ENCODE assay signal across 17 cellular contexts in the genomic region with DNA sequence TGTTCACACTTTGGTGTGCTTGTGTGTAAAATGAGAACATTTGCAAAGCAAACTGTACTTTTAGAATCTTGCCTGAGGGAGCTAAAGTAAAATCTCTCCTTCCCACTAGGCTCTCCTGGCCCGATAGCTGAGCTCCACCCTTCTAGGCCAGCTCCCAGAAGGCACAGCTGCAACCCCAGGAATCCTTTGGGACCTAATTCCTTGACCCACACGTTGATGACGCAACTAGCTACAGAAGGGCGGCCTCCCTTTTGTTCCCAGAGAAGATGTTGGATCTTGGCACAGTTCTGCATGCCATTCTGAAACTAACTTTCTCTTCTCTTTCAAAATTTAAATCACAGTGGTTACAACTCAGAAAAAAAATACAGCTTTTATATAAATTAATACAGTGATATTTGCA.
DNase-seq lines count a peak whose midpoint lies in the region; ATAC-seq, FAIRE-seq and TF ChIP-seq lines count a peak whose summit lies in the region.
"Had no signal": no experiment of that assay in that cellular context is flagged by ENCODE, and none has a peak within 500 bp of the region (broad histone marks: within the 10 kb centered on the region; RNA-seq: fewer than 3 reads in every experiment).

No MANE protein-coding gene starts in this region.

- no peak overlapping the region for H2BK5ac ChIP-seq in H1 (ENCODE audit: low read depth, low read length)

- DNase-seq in RWPE1 (ENCODE audit: low spot score), result peak; percentile 11
- no peak for DNase-seq in H1 (ENCODE audit: low read depth in 1 of 2, low spot score in 2 of 2)
- peak in 1 of 2 donors; percentile 30 for DNase-seq in left lung
- no peak for DNase-seq in upper lobe of right lung
- no peak for DNase-seq in OCI-LY7 (ENCODE audit: low spot score)
- no peak for DNase-seq in NCI-H1092 treated with DMSO at 0.1 percent for 48 hours (lab: John Stamatoyannopoulos, UW)
- no peak for DNase-seq in hippocampal formation (lab: John Stamatoyannopoulos, UW)
- DNase-seq: activated CD4-positive, alpha-beta T cell treated with anti-CD3 and anti-CD28 coated beads for 1 hour; Caco-2; erythroblast; NCI-H2107 had no signal

- H3K4me3 ChIP-seq in H1 (ENCODE audit: extremely low read depth in 1 of 4, insufficient read depth in 2 of 4, low read depth in 3 of 4, low read length in 4 of 4) (no peak overlapping the region), left lung (no peak overlapping the region), upper lobe of right lung (no peak overlapping the region), OCI-LY7 (ENCODE audit: low read depth, low read length, poor library complexity, severe bottlenecking) (no peak overlapping the region)
- H3K4me3 ChIP-seq: suprapubic skin had no signal

- H4K91ac ChIP-seq in H1 (replicated peaks; ENCODE audit: insufficient read length, low read length), result no peak overlapping the region

- WGBS in H1 (ENCODE audit: extremely low coverage in 1 of 2, insufficient coverage in 1 of 2, insufficient read length in 1 of 2, insufficient replicate concordance in 2 of 2, low coverage in 1 of 2, low lambda C conversion rate in 2 of 2, missing lambda C conversion rate in 1 of 2), 2 experiments, result 99% methylated on average over 4 of the region's 4 CpGs; no CpG with 5 or more reads in 1 of the 2 experiments

- no peak for TF ChIP-seq RAD21 in H1 (IDR thresholded peaks at IDR 0.05 in 1 of 2, conservative IDR thresholded peaks at IDR 0.05 in 1 of 2; ENCODE audit: low read depth in 2 of 2, low read length in 2 of 2)

- H3K9me2 ChIP-seq in OCI-LY7 (ENCODE audit: insufficient read depth, low read length), result no peaks in the 10 kb centered on the region

- no peaks in the 10 kb centered on the region for H3K9me3 ChIP-seq in H1 (ENCODE audit: insufficient read depth in 2 of 2, low read depth in 1 of 2, low read length in 1 of 2)
- H3K9me3 ChIP-seq in left lung, result no peaks in the 10 kb centered on the region
- H3K9me3 ChIP-seq in upper lobe of right lung, result no peaks in the 10 kb centered on the region
- H3K9me3 ChIP-seq in OCI-LY7 (ENCODE audit: low read length), result no peaks in the 10 kb centered on the region
- H3K9me3 ChIP-seq: suprapubic skin had no signal

- no peak overlapping the region for H4K8ac ChIP-seq in H1 (ENCODE audit: extremely low read depth, insufficient read depth, low read length)

- H4K5ac ChIP-seq in H1 (ENCODE audit: insufficient read length, low read depth, low read length), result no peak overlapping the region

- H2AFZ ChIP-seq in H1 (ENCODE audit: low read length) (no peak overlapping the region), OCI-LY7 (ENCODE audit: low read length) (no peak overlapping the region)
- H2AFZ ChIP-seq: parathyroid adenoma had no signal

- H3K27ac ChIP-seq in RWPE1, result peak overlapping the region; percentile 76
- no peak overlapping the region for H3K27ac ChIP-seq in H1 (ENCODE audit: low read depth, low read length)
- no peak overlapping the region for H3K27ac ChIP-seq in left lung
- H3K27ac ChIP-seq in upper lobe of right lung, result no peak overlapping the region
- H3K27ac ChIP-seq in OCI-LY7 (ENCODE audit: low read depth, low read length, poor library complexity, severe bottlenecking), result no peak overlapping the region
- H3K27ac ChIP-seq: parathyroid adenoma, suprapubic skin had no signal

- no peak overlapping the region for H3K4ac ChIP-seq in H1 (replicated peaks; ENCODE audit: insufficient read length, low read depth, low read length)

- TF ChIP-seq EP300 in H1 (IDR thresholded peaks at IDR 0.05; ENCODE audit: borderline replicate concordance in 1 of 2, low read depth in 2 of 2, low read length in 2 of 2), result no peak

- H3K23ac ChIP-seq in H1 (ENCODE audit: insufficient read length), result no peak overlapping the region

- H3K79me2 ChIP-seq in H1 (ENCODE audit: control insufficient read depth in 1 of 2, insufficient read depth in 2 of 2, low read length in 2 of 2) (no peaks in the 10 kb centered on the region), OCI-LY7 (ENCODE audit: insufficient read depth, low read depth, low read length) (no peaks in the 10 kb centered on the region)
- H3K79me2 ChIP-seq: parathyroid adenoma had no signal

- no peak for TF ChIP-seq CTCF in RWPE1 (conservative IDR thresholded peaks at IDR 0.05; ENCODE audit: low read depth)
- TF ChIP-seq CTCF in H1 (IDR thresholded peaks at IDR 0.05; ENCODE audit: control extremely low read depth in 1 of 3, insufficient read depth in 1 of 3, low read depth in 1 of 3, low read length in 3 of 3), result no peak
- TF ChIP-seq CTCF in left lung (IDR thresholded peaks at IDR 0.05), result no peak
- TF ChIP-seq CTCF in upper lobe of right lung (IDR thresholded peaks at IDR 0.05), result no peak
- TF ChIP-seq CTCF in OCI-LY7 (conservative IDR thresholded peaks at IDR 0.05; ENCODE audit: low read length), result no peak

- no peak overlapping the region for H2BK120ac ChIP-seq in H1 (replicated peaks; ENCODE audit: low read depth, low read length)

- no peaks in the 10 kb centered on the region for H3K27me3 ChIP-seq in H1 (replicated peaks in 1 of 4; ENCODE audit: control insufficient read depth in 3 of 4, extremely low read depth in 1 of 4, insufficient read depth in 3 of 4, low read length in 3 of 4)
- H3K27me3 ChIP-seq in left lung, result no peaks in the 10 kb centered on the region
- no peaks in the 10 kb centered on the region for H3K27me3 ChIP-seq in upper lobe of right lung
- H3K27me3 ChIP-seq: suprapubic skin had no signal

- CTCF ChIA-PET in RWPE1 (lab: Yijun Ruan, JAX) (interaction anchor here (0.8 kb wide), 1 partner anchor 110 kb away, joined by 3 read pairs; no protein-coding TSS in a partner anchor), H1 (lab: Charles Lee; ENCODE audit: partially characterized antibody) (interaction anchor here (1.5 kb wide), 2 partner anchors 8 to 109 kb away, joined by 4 read pairs; no protein-coding TSS in a partner anchor), OCI-LY7 (lab: Charles Lee; ENCODE audit: unreplicated experiment) (no interaction called here)

- H4K20me1 ChIP-seq in H1 (replicated peaks in 1 of 2; ENCODE audit: control insufficient read depth in 1 of 2, insufficient read depth in 2 of 2, low read length in 2 of 2), result no peaks in the 10 kb centered on the region
- no peaks in the 10 kb centered on the region for H4K20me1 ChIP-seq in OCI-LY7 (ENCODE audit: insufficient read depth, low read length)

- BruUV-seq in OCI-LY7 (replicated peaks; lab: Mats Ljungman, UMichigan), result no TSS peak

- FAIRE-seq in H1 (lab: Jason Lieb, UNC), result no peak
- FAIRE-seq: bronchial epithelial cell, GM19239 had no signal

- H3K4me2 ChIP-seq in H1 (ENCODE audit: insufficient read depth in 1 of 2, low read depth in 2 of 2, low read length in 2 of 2), result no peak overlapping the region
- no peak overlapping the region for H3K4me2 ChIP-seq in OCI-LY7 (ENCODE audit: low read length)

- intact Hi-C loops in left lung (cut with DNase I) (no loop called here), upper lobe of right lung (cut with DNase I) (no loop called here), OCI-LY7 (cut with micrococcal nuclease; ENCODE audit: unreplicated experiment) (no loop called here)

- peak; percentile 33 for ATAC-seq in left lung
- ATAC-seq in upper lobe of right lung, result peak; percentile 26
- no peak for ATAC-seq in HG03175 (IDR thresholded peaks at IDR 0.05; ENCODE audit: unreplicated experiment)
- ATAC-seq: left lobe of liver had no signal

- H3K23me2 ChIP-seq in H1 (ENCODE audit: low read depth, low read length), result no peaks in the 10 kb centered on the region

- no peak overlapping the region for H2BK20ac ChIP-seq in H1 (ENCODE audit: low read length)

- H3K9ac ChIP-seq in H1 (replicated peaks in 1 of 4; ENCODE audit: extremely low read depth in 1 of 4, low read depth in 3 of 4, low read length in 3 of 4), result no peak overlapping the region
- H3K9ac ChIP-seq: parathyroid adenoma had no signal

- H3K18ac ChIP-seq in H1 (ENCODE audit: extremely low read depth, low read length), result no peak overlapping the region

- H3K14ac ChIP-seq in H1 (ENCODE audit: insufficient read length), result no peak overlapping the region

- no peak for TF ChIP-seq POLR2A in H1 (IDR thresholded peaks at IDR 0.05; ENCODE audit: control extremely low read depth in 1 of 2, low read depth in 2 of 2, low read length in 2 of 2)

- no peak overlapping the region for H3K56ac ChIP-seq in H1 (replicated peaks; ENCODE audit: insufficient read length, low read depth, low read length)

- H2AK5ac ChIP-seq in H1 (ENCODE audit: low read depth, low read length), result no peak overlapping the region

- no peaks in the 10 kb centered on the region for H3K36me3 ChIP-seq in H1 (ENCODE audit: control insufficient read depth in 2 of 4, insufficient read depth in 4 of 4, low read length in 3 of 4)
- no peaks in the 10 kb centered on the region for H3K36me3 ChIP-seq in left lung
- no peaks in the 10 kb centered on the region for H3K36me3 ChIP-seq in upper lobe of right lung
- H3K36me3 ChIP-seq in OCI-LY7 (ENCODE audit: insufficient read depth, low read length), result no peaks in the 10 kb centered on the region
- H3K36me3 ChIP-seq: suprapubic skin had no signal

- H3K4me1 ChIP-seq in H1 (replicated peaks in 1 of 4; ENCODE audit: control insufficient read depth in 3 of 4, insufficient read depth in 4 of 4, low read length in 3 of 4), result no peaks in the 10 kb centered on the region
- H3K4me1 ChIP-seq in left lung, result no peaks in the 10 kb centered on the region
- no peaks in the 10 kb centered on the region for H3K4me1 ChIP-seq in upper lobe of right lung
- H3K4me1 ChIP-seq in OCI-LY7 (ENCODE audit: insufficient read depth, low read length, poor library complexity, severe bottlenecking), result no peaks in the 10 kb centered on the region
- H3K4me1 ChIP-seq: Caco-2, parathyroid adenoma had no signal

- H2BK15ac ChIP-seq in H1 (ENCODE audit: low read length), result no peak overlapping the region

- POLR2A ChIA-PET in RWPE1 (lab: Yijun Ruan, JAX; ENCODE audit: low non-redundant PET), result interaction anchor here (0.7 kb wide), 1 partner anchor 264 kb away, joined by 4 read pairs; no protein-coding TSS in a partner anchor
- POLR2A ChIA-PET in H1 (lab: Charles Lee; ENCODE audit: partially characterized antibody), result no interaction called here
- POLR2A ChIA-PET in OCI-LY7 (lab: Charles Lee), result interaction anchor here (0.6 to 0.7 kb wide), 3 partner anchors 9 to 1322 kb away, joined by 3 to 4 read pairs (median 3); no protein-coding TSS in a partner anchor

- H2BK12ac ChIP-seq in H1 (ENCODE audit: low read depth, low read length), result no peak overlapping the region

- no peaks in the 10 kb centered on the region for H3K79me1 ChIP-seq in H1 (ENCODE audit: low read depth, low read length)

TF ChIP-seq in H1, 55 proteins besides CTCF, POLR2A, EP300 and RAD21:
- TF ChIP-seq SAP30 (IDR thresholded peaks at IDR 0.05; ENCODE audit: insufficient read depth, insufficient replicate concordance, low read length) (no peak), CEBPB (IDR thresholded peaks at IDR 0.05; ENCODE audit: low read depth, low read length) (0 out of 2 replicates have a peak, but pooled peaks have one; percentile 27)
